20 cellular contexts compared by ENCODE assay signal in genomic region chr3:65107174-65107573, GRCh38.
DNase-seq lines count a peak whose midpoint lies in the region; ATAC-seq and TF ChIP-seq lines count a peak whose summit lies in the region.
"Had no signal": no experiment of that assay in that cellular context is flagged by ENCODE, and none has a peak within 500 bp of the region (broad histone marks: within the 10 kb centered on the region; RNA-seq: fewer than 3 reads in every experiment).

No MANE protein-coding gene starts in this region.

- in situ Hi-C loops in brain microvascular endothelial cell (cut with HindIII; ENCODE audit: low pct_ligation_motif_present, low sequenced_read_pairs) = no loop called here

- peak; percentile 11 for DNase-seq in HT1080 (ENCODE audit: low read depth)
- peak; percentile 47 for DNase-seq in brain microvascular endothelial cell
- peak; percentile 6 for DNase-seq in globus pallidus (ENCODE audit: low spot score)
- peak; percentile 58 for DNase-seq in pulmonary artery endothelial cell (ENCODE audit: low read depth, low spot score)
- DNase-seq in RKO (ENCODE audit: low spot score) = no peak
- no peak for DNase-seq in activated CD4-positive, alpha-beta T cell treated with anti-CD3 and anti-CD28 coated beads, Interleukin-2, amount 50 U/mL, for 4 hours
- no peak for DNase-seq in inferior parietal cortex (ENCODE audit: extremely low spot score)
- DNase-seq: DND-41; effector CD8-positive, alpha-beta T cell; kidney glomerular epithelial cell; NCI-H187; NCI-H2227 treated with DMSO at 0.1 percent for 48 hours; PC-3; sigmoid colon; stimulated activated naive B cell treated with anti-CD40 and anti-IgM and Interleukin-4, amounts not matched to agents 10 μg/mL and 1 μg/mL and 100 μg/mL, for 72 hours; T-helper 9 cell had no signal

- H3K36me3 ChIP-seq in brain microvascular endothelial cell (replicated peaks) = no peaks in the 10 kb centered on the region
- H3K36me3 ChIP-seq: cardiac muscle cell, sigmoid colon, SJSA1, tibial nerve had no signal

- ATAC-seq in HG02870 (IDR thresholded peaks at IDR 0.05; ENCODE audit: unreplicated experiment) = no peak
- ATAC-seq: PC-3; stimulated activated naive B cell treated with anti-CD40 and anti-IgM and Interleukin-4, amounts not matched to agents 10 μg/mL and 1 μg/mL and 100 μg/mL, for 72 hours had no signal

- TF ChIP-seq CTCF in brain microvascular endothelial cell (IDR thresholded peaks at IDR 0.05; ENCODE audit: low read depth, low read length, missing control alignments) = no peak

- no peak overlapping the region for H3K4me3 ChIP-seq in brain microvascular endothelial cell (ENCODE audit: low read depth, low read length)
- H3K4me3 ChIP-seq: cardiac muscle cell, sigmoid colon, SJSA1, tibial nerve had no signal

- H3K27ac ChIP-seq in brain microvascular endothelial cell = no peak overlapping the region
- H3K27ac ChIP-seq: cardiac muscle cell, sigmoid colon, SJSA1 had no signal

- H3K27me3 ChIP-seq in brain microvascular endothelial cell (replicated peaks) = no peaks in the 10 kb centered on the region
- H3K27me3 ChIP-seq: cardiac muscle cell, sigmoid colon, SJSA1, tibial nerve had no signal

Comparison
In these comparisons a context has a peak if more than half of its experiments do, and no peak if none do; other contexts are left out.
1. DNase-seq: peak in HT1080 (single experiment), brain microvascular endothelial cell (single experiment), globus pallidus (single experiment) and pulmonary artery endothelial cell (single experiment); none in RKO (single experiment), activated CD4-positive, alpha-beta T cell treated with anti-CD3 and anti-CD28 coated beads, Interleukin-2, amount 50 U/mL, for 4 hours (0 of 2) and inferior parietal cortex (single experiment).